Comparison of ENCODE assay signal across 18 cellular contexts in genomic region chr5:170985486-170985885, GRCh38.
DNase-seq lines count a peak whose midpoint lies in the region; TF ChIP-seq lines count a peak whose summit lies in the region.
"Had no signal": no experiment of that assay in that cellular context is flagged by ENCODE, and none has a peak within 500 bp of the region (broad histone marks: within the 10 kb centered on the region; RNA-seq: fewer than 3 reads in every experiment).

No MANE protein-coding gene starts in this region.

- DNase-seq in EL = peak; percentile 5
- DNase-seq in NCI-H69 (lab: John Stamatoyannopoulos, UW) = peak; percentile 17
- peak; percentile 65 for DNase-seq in dermis blood vessel endothelial cell
- DNase-seq in fibroblast of pulmonary artery (ENCODE audit: low read depth) = peak; percentile 46
- DNase-seq in HuH-7 (ENCODE audit: low spot score) = no peak
- DNase-seq in NCI-H2107 treated with DMSO at 0.1 percent for 48 hours (lab: John Stamatoyannopoulos, UW; ENCODE audit: unreplicated experiment) = no peak
- DNase-seq in DMS 273 treated with DMSO at 0.1 percent for 48 hours (lab: John Stamatoyannopoulos, UW) = no peak
- no peak for DNase-seq in activated gamma-delta T cell treated with Interleukin-2 at 50 U/mL for 16 hours
- DNase-seq: C1 segment of cervical spinal cord; CD8-positive, alpha-beta memory T cell; DMS79 treated with DMSO at 0.1 percent for 48 hours; MV-4-11; NCI-H1694 treated with DMSO at 0.1 percent for 48 hours; NCI-H345; NCI-H524 treated with DMSO at 0.1 percent for 48 hours; PC-3; RPMI8226; SHP77 treated with DMSO at 0.1 percent for 48 hours had no signal

- TF ChIP-seq CTCF in fibroblast of pulmonary artery (IDR thresholded peaks at IDR 0.05; ENCODE audit: low read length, missing control alignments) = no peak

- H3K4me3 ChIP-seq in fibroblast of pulmonary artery (replicated peaks; ENCODE audit: low read depth, low read length) = no peak overlapping the region

Comparison
In these comparisons a context has a peak if more than half of its experiments do, and no peak if none do; other contexts are left out.
1. DNase-seq: peak in EL (single experiment), NCI-H69 (single experiment), dermis blood vessel endothelial cell (single experiment) and fibroblast of pulmonary artery (single experiment); none in HuH-7 (single experiment), NCI-H2107 treated with DMSO at 0.1 percent for 48 hours (single experiment), DMS 273 treated with DMSO at 0.1 percent for 48 hours (single experiment) and activated gamma-delta T cell treated with Interleukin-2 at 50 U/mL for 16 hours (single experiment).